ENCODE assay signal across 26 cellular contexts in genomic region chr3:6860149-6860548, GRCh38. TPM values are rescaled to one million over a fixed set of nuclear protein-coding genes. Genes with fewer than 3 reads are reported as not detected.
DNase-seq lines count a peak whose midpoint lies in the region; TF ChIP-seq lines count a peak whose summit lies in the region.
"Had no signal": no experiment of that assay in that cellular context is flagged by ENCODE, and none has a peak within 500 bp of the region (broad histone marks: within the 10 kb centered on the region; RNA-seq: fewer than 3 reads in every experiment).

No MANE protein-coding gene starts in this region.

- peaks cover 92% of the 10 kb centered on the region for H3K27me3 Mint-ChIP-seq in progenitor cell of endocrine pancreas
- H3K27me3 Mint-ChIP-seq in activated T-cell treated with anti-CD3 and anti-CD28 coated beads, Interleukin-2, amount 50 U/mL, for 24 hours, result peaks cover 37% of the 10 kb centered on the region

- H3K27ac ChIP-seq in iPS-18a (ENCODE audit: low read length), result no peak overlapping the region
- H3K27ac ChIP-seq: 22Rv1, epithelial cell of prostate, ovary, PC-9, right lobe of liver, upper lobe of left lung, WERI-Rb-1 had no signal

- H3K36me3 ChIP-seq in iPS-18a (ENCODE audit: control insufficient read depth, low read depth, low read length), result no peaks in the 10 kb centered on the region
- H3K36me3 ChIP-seq: ovary, right lobe of liver, upper lobe of left lung, WERI-Rb-1 had no signal

- no peak overlapping the region for H3K9ac ChIP-seq in iPS-18a (ENCODE audit: low read length)

- no peak overlapping the region for H3K27ac Mint-ChIP-seq in progenitor cell of endocrine pancreas
- H3K27ac Mint-ChIP-seq in activated T-cell treated with anti-CD3 and anti-CD28 coated beads, Interleukin-2, amount 50 U/mL, for 24 hours, result no peak overlapping the region
- H3K27ac Mint-ChIP-seq: activated naive CD4-positive, alpha-beta T cell treated with anti-CD3 and anti-CD28 coated beads, Interleukin-2, amount 10 ng/mL, durations not matched to agents 7 days and 5 days; stimulated activated naive CD8-positive, alpha-beta T cell treated with anti-CD3 and anti-CD28 coated beads, Interleukin-15, Interleukin-2, amounts not matched to agents 100 ng/mL and 50 ng/mL, for 24 hours had no signal

- H3K9me3 Mint-ChIP-seq in progenitor cell of endocrine pancreas (ENCODE audit: low read depth), result no peaks in the 10 kb centered on the region
- no peaks in the 10 kb centered on the region for H3K9me3 Mint-ChIP-seq in activated T-cell treated with anti-CD3 and anti-CD28 coated beads, Interleukin-2, amount 50 U/mL, for 24 hours
- H3K9me3 Mint-ChIP-seq: activated naive CD4-positive, alpha-beta T cell treated with anti-CD3 and anti-CD28 coated beads, Interleukin-2, amount 10 ng/mL, durations not matched to agents 7 days and 5 days; stimulated activated naive CD8-positive, alpha-beta T cell treated with anti-CD3 and anti-CD28 coated beads, Interleukin-15, Interleukin-2, amounts not matched to agents 100 ng/mL and 50 ng/mL, for 24 hours had no signal

- peaks cover 4% of the 10 kb centered on the region for H3K4me1 Mint-ChIP-seq in progenitor cell of endocrine pancreas (ENCODE audit: low read depth)
- H3K4me1 Mint-ChIP-seq in activated T-cell treated with anti-CD3 and anti-CD28 coated beads, Interleukin-2, amount 50 U/mL, for 24 hours (ENCODE audit: low read depth), result peaks cover 1% of the 10 kb centered on the region
- H3K4me1 Mint-ChIP-seq: activated naive CD4-positive, alpha-beta T cell treated with anti-CD3 and anti-CD28 coated beads, Interleukin-2, amount 10 ng/mL, durations not matched to agents 7 days and 5 days had no signal

- in situ Hi-C loops in astrocyte of the cerebellum (cut with HindIII; ENCODE audit: low sequenced_read_pairs), result no loop called here

- DNase-seq in DMS53 (lab: John Stamatoyannopoulos, UW) (peak; percentile 6), DMS53 treated with DMSO at 0.1 percent for 48 hours (lab: John Stamatoyannopoulos, UW; ENCODE audit: unreplicated experiment) (no peak), astrocyte of the cerebellum (ENCODE audit: low read depth) (no peak), progenitor cell of endocrine pancreas (ENCODE audit: low spot score, unreplicated experiment) (no peak), NCI-H2227 treated with DMSO at 0.1 percent for 48 hours (lab: John Stamatoyannopoulos, UW) (no peak)
- DNase-seq in activated CD8-positive, alpha-beta memory T cell treated with anti-CD3 and anti-CD28 coated beads for 24 hours, result no peak
- DNase-seq in activated T-cell treated with anti-CD3 and anti-CD28 coated beads, Interleukin-2, amount 50 U/mL, for 24 hours, result no peak
- DNase-seq: activated CD4-positive, alpha-beta T cell treated with anti-CD3 and anti-CD28 coated beads, Interleukin-2, amount 50 U/mL, for 4 hours; activated naive CD4-positive, alpha-beta T cell treated with anti-CD3 and anti-CD28 coated beads, Interleukin-2, amount 10 ng/mL, durations not matched to agents 7 days and 5 days; AML-193; cortex of kidney; left ventricle myocardium superior; NCI-H2171; PC-9; right lobe of liver; SIG-M5; stimulated activated CD4-positive, alpha-beta T cell treated with anti-CD3 and anti-CD28 coated beads, Interleukin-2, amount 100 ng/mL, for 24 hours had no signal

- H3K36me3 Mint-ChIP-seq in progenitor cell of endocrine pancreas (ENCODE audit: insufficient read depth), result no peaks in the 10 kb centered on the region
- H3K36me3 Mint-ChIP-seq in activated T-cell treated with anti-CD3 and anti-CD28 coated beads, Interleukin-2, amount 50 U/mL, for 24 hours (ENCODE audit: low read depth), result no peaks in the 10 kb centered on the region

- H3K27me3 ChIP-seq in iPS-18a (ENCODE audit: control insufficient read depth, insufficient read depth, low read length), result peaks cover 79% of the 10 kb centered on the region
- H3K27me3 ChIP-seq: ovary, right lobe of liver had no signal

- H3K4me1 ChIP-seq in iPS-18a (ENCODE audit: control insufficient read depth, low read depth, low read length), result peaks cover 3% of the 10 kb centered on the region
- H3K4me1 ChIP-seq: right lobe of liver had no signal

- H3K4me3 Mint-ChIP-seq in progenitor cell of endocrine pancreas (ENCODE audit: low read depth), result peak overlapping the region; percentile 24
- no peak overlapping the region for H3K4me3 Mint-ChIP-seq in activated T-cell treated with anti-CD3 and anti-CD28 coated beads, Interleukin-2, amount 50 U/mL, for 24 hours
- H3K4me3 Mint-ChIP-seq: activated naive CD4-positive, alpha-beta T cell treated with anti-CD3 and anti-CD28 coated beads, Interleukin-2, amount 10 ng/mL, durations not matched to agents 7 days and 5 days; stimulated activated naive CD8-positive, alpha-beta T cell treated with anti-CD3 and anti-CD28 coated beads, Interleukin-15, Interleukin-2, amounts not matched to agents 100 ng/mL and 50 ng/mL, for 24 hours had no signal

- H3K9me3 ChIP-seq in iPS-18a (ENCODE audit: control insufficient read depth, low read depth, low read length), result no peaks in the 10 kb centered on the region
- H3K9me3 ChIP-seq: ovary, right lobe of liver, upper lobe of left lung had no signal

- no peak for TF ChIP-seq CTCF in astrocyte of the cerebellum (IDR thresholded peaks at IDR 0.05; ENCODE audit: low read depth, low read length, missing control alignments)
- TF ChIP-seq CTCF in progenitor cell of endocrine pancreas (IDR thresholded peaks at IDR 0.05; ENCODE audit: unreplicated experiment), result no peak

- H3K4me3 ChIP-seq in astrocyte of the cerebellum (ENCODE audit: low read depth, low read length) (peak overlapping the region; percentile 78), iPS-18a (ENCODE audit: low read length) (peak overlapping the region; percentile 87)
- H3K4me3 ChIP-seq: PC-9, right lobe of liver had no signal

RNA-seq across cellular contexts. Expression of gene GRM7, which starts 0.8 kb away (rescaled TPM):
- 0.29 and 0.34 TPM in 2 replicates for total RNA-seq in progenitor cell of endocrine pancreas
- total RNA-seq: left ventricle myocardium superior; LHCN-M2; PC-9; T-helper 1 cell treated with Interleukin-12 subunit alpha and Interleukin-12 subunit beta and Interleukin-4 antibody, amounts not matched to agents 30 ng/mL and 1 ng/mL, for 36 hours had no signal
